Comparison of ENCODE assay signal across 8 cellular contexts in the genomic region with DNA sequence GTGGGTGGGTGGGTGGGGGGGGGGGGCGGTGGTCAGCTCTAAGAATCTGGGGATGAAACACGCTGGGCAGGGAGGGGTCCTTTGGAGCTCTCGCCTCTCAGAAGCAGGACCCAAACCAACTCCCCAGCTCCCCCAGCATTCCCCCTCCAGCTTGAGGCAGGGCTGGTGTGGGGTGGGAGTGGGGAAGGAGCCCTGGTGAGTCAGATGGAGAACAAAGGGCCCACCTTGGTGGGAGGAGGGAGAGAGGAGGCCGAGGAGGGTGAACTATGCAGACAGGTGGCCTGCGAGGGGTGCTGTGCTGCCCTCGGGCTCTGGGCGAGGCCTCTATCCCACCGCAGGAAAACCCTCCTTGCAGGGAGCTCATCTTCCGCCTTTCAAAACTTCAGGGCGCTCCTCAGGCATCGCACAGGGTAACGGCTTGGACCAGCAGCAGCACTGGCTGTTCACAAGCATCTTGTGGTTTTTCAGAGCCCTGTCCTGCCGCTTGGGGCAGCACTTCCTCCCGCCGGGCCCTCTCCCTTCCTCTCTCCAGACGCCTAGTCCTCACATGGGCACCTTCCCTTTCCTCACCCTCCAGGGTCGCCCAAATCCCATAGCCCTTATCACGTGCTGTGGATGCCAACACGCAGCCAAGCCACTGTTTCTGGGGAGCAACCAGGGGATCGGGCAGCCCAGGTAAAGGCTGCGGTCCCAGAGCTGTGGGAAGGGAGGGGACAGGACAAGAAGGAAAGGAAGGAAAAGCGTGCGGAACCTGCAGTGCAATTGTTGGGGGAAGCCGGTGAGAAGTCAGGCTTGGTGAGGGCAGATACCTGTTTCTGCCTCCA. TPM values are rescaled to one million over a fixed set of nuclear protein-coding genes. Genes with fewer than 3 reads are reported as not detected.
DNase-seq lines count a peak whose midpoint lies in the region; ATAC-seq and TF ChIP-seq lines count a peak whose summit lies in the region.

No MANE protein-coding gene starts in this region.

- peak; percentile 77 for TF ChIP-seq CTCF in AG04450 (IDR thresholded peaks at IDR 0.05; ENCODE audit: low read depth, low read length)

- POLR2A ChIA-PET in AG04450 (lab: Yijun Ruan, JAX): no interaction called here

- peak; percentile 79 for ATAC-seq in GM18858 (IDR thresholded peaks at IDR 0.05; ENCODE audit: unreplicated experiment)
- ATAC-seq in HG03139 (IDR thresholded peaks at IDR 0.05; ENCODE audit: unreplicated experiment): peak; percentile 63

- H3K4me1 ChIP-seq in effector memory CD4-positive, alpha-beta T cell (ENCODE audit: control insufficient read depth, insufficient read depth, low read length, poor library complexity, severe bottlenecking): peaks cover 14% of the 10 kb centered on the region

- CTCF ChIA-PET in AG04450 (lab: Charles Lee): interaction anchor here (0.5 to 2.8 kb wide), 28 partner anchors 9 to 533 kb away, joined by 3 to 20 read pairs (median 4); no protein-coding TSS in a partner anchor

- H3K27me3 ChIP-seq in AG04450 (ENCODE audit: control insufficient read depth, insufficient read depth, low read length): peaks cover 26% of the 10 kb centered on the region
- no peaks in the 10 kb centered on the region for H3K27me3 ChIP-seq in effector memory CD4-positive, alpha-beta T cell (replicated peaks; ENCODE audit: control insufficient read depth, insufficient read depth, low read length, poor library complexity, severe bottlenecking)

- H3K27ac ChIP-seq in AG04450 (ENCODE audit: low read depth, low read length): no peak overlapping the region
- no peak overlapping the region for H3K27ac ChIP-seq in effector memory CD4-positive, alpha-beta T cell (ENCODE audit: insufficient read depth, low read length, poor library complexity, severe bottlenecking)

- peak overlapping the region; percentile 42 for H3K4me3 ChIP-seq in AG04450 (ENCODE audit: low read depth, low read length)
- H3K4me3 ChIP-seq in effector memory CD4-positive, alpha-beta T cell (ENCODE audit: insufficient read depth, low read depth, low read length, poor library complexity, severe bottlenecking): peak overlapping the region; percentile 43

- H3K36me3 ChIP-seq in effector memory CD4-positive, alpha-beta T cell (ENCODE audit: control insufficient read depth, insufficient read depth, low read length): no peaks in the 10 kb centered on the region

- DNase-seq in AG04450 (ENCODE audit: low read depth, low spot score) (peak; percentile 24), NCI-H510A treated with DMSO at 0.1 percent for 48 hours (lab: John Stamatoyannopoulos, UW) (peak; percentile 57), medulla oblongata (ENCODE audit: extremely low spot score) (peak; percentile 90)
- peak; percentile 39 for DNase-seq in activated CD4-positive, alpha-beta T cell treated with anti-CD3 and anti-CD28 coated beads, Interleukin-2, amount 50 U/mL, for 1 hour
- DNase-seq in effector memory CD4-positive, alpha-beta T cell: peak in 2 of 3 donors; percentile 21 to 34
- DNase-seq in stimulated activated CD8-positive, alpha-beta memory T cell treated with anti-CD3 and anti-CD28 coated beads, Interleukin-12 subunit alpha, Interleukin-12 subunit beta, amount 100 ng/mL, for 4 hours (ENCODE audit: low read depth): peak; percentile 15

- H3K9me3 ChIP-seq in AG04450 (ENCODE audit: control insufficient read depth, insufficient read depth, low read length): peaks cover 3% of the 10 kb centered on the region; the same call in 1 of the 2 replicates
- H3K9me3 ChIP-seq in effector memory CD4-positive, alpha-beta T cell (ENCODE audit: control insufficient read depth, low read length): no peaks in the 10 kb centered on the region

RNA-seq across cellular contexts. Expression of a gene that starts 34.0 kb away (rescaled TPM):
- 34.5 and 39.4 TPM in 2 replicates for polyA plus RNA-seq in AG04450 (2011; rRNA removed)
- 16.2 and 20.5 TPM in 2 replicates for polyA minus RNA-seq in AG04450 (2011; rRNA and poly(A)+ RNA removed)

RNA-seq across cellular contexts. Expression of a gene that starts 58.7 kb away (rescaled TPM):
- polyA plus RNA-seq in AG04450 (2011; rRNA removed): 6.4 and 6.5 TPM in 2 replicates
- 5.7 and 6.0 TPM in 2 replicates for polyA minus RNA-seq in AG04450 (2011; rRNA and poly(A)+ RNA removed)

Comparison
In these comparisons a context has a peak if more than half of its experiments do, and no peak if none do; other contexts are left out.
1. DNase-seq: peak in every context shown above with its lines; median percentile 90 in medulla oblongata; 57 in NCI-H510A treated with DMSO at 0.1 percent for 48 hours; 39 in activated CD4-positive, alpha-beta T cell treated with anti-CD3 and anti-CD28 coated beads, Interleukin-2, amount 50 U/mL, for 1 hour; 28 in effector memory CD4-positive, alpha-beta T cell; 24 in AG04450; 15 in stimulated activated CD8-positive, alpha-beta memory T cell treated with anti-CD3 and anti-CD28 coated beads, Interleukin-12 subunit alpha, Interleukin-12 subunit beta, amount 100 ng/mL, for 4 hours.